ENCODE assay signal across 10 cellular contexts in the genomic region with DNA sequence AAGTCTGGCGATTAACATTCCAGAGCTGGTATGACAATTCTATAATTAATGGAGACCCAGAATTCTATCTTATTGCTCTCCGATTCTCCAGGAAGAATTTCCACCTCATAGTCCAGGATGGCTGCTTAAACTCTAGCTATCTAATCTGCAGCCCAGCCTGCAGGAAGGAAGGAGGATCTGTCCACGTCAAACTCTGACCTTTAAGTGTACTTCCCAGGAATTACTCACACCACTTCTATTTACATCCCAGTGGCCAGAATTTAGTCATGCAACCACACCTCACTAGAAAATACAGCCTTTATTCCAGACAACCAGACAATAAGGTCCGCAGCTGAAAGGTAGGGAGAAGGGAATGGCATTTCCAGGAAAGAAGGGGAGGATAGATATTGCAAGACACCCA. TPM values are rescaled to one million over a fixed set of nuclear protein-coding genes. Genes with fewer than 3 reads are reported as not detected.
DNase-seq lines count a peak whose midpoint lies in the region; ATAC-seq and TF ChIP-seq lines count a peak whose summit lies in the region.
"Had no signal": no experiment of that assay in that cellular context is flagged by ENCODE, and none has a peak within 500 bp of the region (broad histone marks: within the 10 kb centered on the region; RNA-seq: fewer than 3 reads in every experiment).

No MANE protein-coding gene starts in this region.

- no peak overlapping the region for H3K4me3 ChIP-seq in epithelial cell of esophagus (ENCODE audit: low read length)

- TF ChIP-seq CTCF in epithelial cell of esophagus (IDR thresholded peaks at IDR 0.05; ENCODE audit: insufficient read depth, low read depth, low read length, missing control alignments), result no peak
- TF ChIP-seq CTCF in omental fat pad (IDR thresholded peaks at IDR 0.05), result no peak

- ATAC-seq in omental fat pad (ENCODE audit: low FRiP score) (no peak), GM21576 (IDR thresholded peaks at IDR 0.05; ENCODE audit: unreplicated experiment) (no peak)
- ATAC-seq: naive thymus-derived CD4-positive, alpha-beta T cell had no signal

- DNase-seq in DMS53 treated with DMSO at 0.1 percent for 48 hours (lab: John Stamatoyannopoulos, UW; ENCODE audit: unreplicated experiment), result peak; percentile 28
- peak; percentile 93 for DNase-seq in NCI-H460 (ENCODE audit: extremely low read depth, low read depth)
- peak; percentile 58 for DNase-seq in epithelial cell of esophagus (ENCODE audit: low read depth)
- DNase-seq in myocyte (ENCODE audit: low read depth), result peak; percentile 22
- DNase-seq in cerebellar cortex (ENCODE audit: low spot score), result no peak
- no peak for DNase-seq in omental fat pad (ENCODE audit: low spot score)
- no peak for DNase-seq in NCI-H82 treated with DMSO at 0.1 percent for 48 hours (lab: John Stamatoyannopoulos, UW; ENCODE audit: unreplicated experiment)
- DNase-seq: naive thymus-derived CD4-positive, alpha-beta T cell; NCI-H1417 treated with DMSO at 0.1 percent for 48 hours had no signal

RNA-seq across cellular contexts. Expression of gene DENND1A, which starts 3.5 kb away (rescaled TPM):
- total RNA-seq in NCI-H460 (2014; rRNA removed; shearing (Covaris generic)), result 32.7 and 36.5 TPM in 2 replicates
- 9.3 and 9.4 TPM in 2 replicates for polyA plus RNA-seq in NCI-H460 (2014; cell fraction: nucleus; rRNA removed)
- 16.3 and 18.5 TPM in 2 replicates for total RNA-seq in myocyte
- 18.2 TPM for polyA plus RNA-seq in myocyte (2012)
- total RNA-seq in omental fat pad, result 10 to 100 TPM; 15.2 to 22.8 (median 20.7) TPM

Comparison
In these comparisons a context has a peak if more than half of its experiments do, and no peak if none do; other contexts are left out.
1. DNase-seq: peak in DMS53 treated with DMSO at 0.1 percent for 48 hours (single experiment), NCI-H460 (single experiment), epithelial cell of esophagus (single experiment) and myocyte (single experiment); none in cerebellar cortex (single experiment), omental fat pad (single experiment) and NCI-H82 treated with DMSO at 0.1 percent for 48 hours (single experiment).